In the genomic region with DNA sequence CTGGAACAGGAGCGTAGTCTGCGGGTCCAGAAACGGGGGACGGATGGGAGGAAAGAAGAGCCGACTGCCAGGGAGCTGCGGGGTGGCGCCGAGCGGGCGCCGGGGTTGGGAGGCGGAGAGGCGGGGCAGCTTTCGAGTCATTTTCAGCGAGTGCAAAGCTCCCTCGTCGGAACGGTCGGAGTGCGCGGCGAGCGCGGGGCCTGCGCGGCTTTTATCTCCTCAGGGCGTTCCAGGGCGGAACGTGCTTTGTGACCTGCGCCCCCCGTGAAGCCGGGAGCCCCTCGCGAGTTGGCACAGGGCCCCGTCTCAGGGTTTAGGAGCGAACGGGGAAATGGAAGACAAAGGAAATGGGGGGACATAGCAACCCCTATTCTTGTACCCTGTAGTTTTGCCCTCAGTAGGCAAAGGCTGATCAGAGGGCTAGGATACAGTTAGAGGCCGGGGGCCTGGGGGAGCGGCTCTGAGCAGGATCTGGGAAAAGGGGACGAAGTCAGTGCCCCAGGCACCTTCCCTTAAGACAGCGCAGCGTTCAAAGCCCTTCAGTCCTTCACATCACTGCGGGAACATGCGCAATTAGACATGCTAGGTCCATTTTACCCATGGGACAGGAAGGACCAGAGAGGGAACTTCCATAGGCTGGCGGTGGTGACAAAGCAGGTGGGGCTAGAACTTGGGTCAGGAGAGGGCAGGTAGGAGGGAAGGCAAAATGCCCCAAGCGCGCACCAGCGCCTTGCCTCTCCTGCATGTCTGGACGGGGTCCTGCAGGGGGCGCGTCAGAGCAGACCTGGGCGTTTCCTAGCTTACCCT, we compare ENCODE assay signal across 8 cellular contexts.
DNase-seq lines count a peak whose midpoint lies in the region; ATAC-seq and TF ChIP-seq lines count a peak whose summit lies in the region.

No MANE protein-coding gene starts in this region.

- peaks cover 9% of the 10 kb centered on the region for H3K4me1 ChIP-seq in PC-9 (replicated peaks; ENCODE audit: insufficient read depth)
- H3K4me1 ChIP-seq in hepatocyte (ENCODE audit: insufficient read depth), result no peaks in the 10 kb centered on the region
- peaks cover 16% of the 10 kb centered on the region for H3K4me1 ChIP-seq in skeletal muscle satellite cell (ENCODE audit: control insufficient read depth, insufficient read depth, low read length)

- H2AFZ ChIP-seq in PC-9, result peak overlapping the region; percentile 67; the same call in 1 of the 2 replicates
- peak overlapping the region; percentile 83 for H2AFZ ChIP-seq in hepatocyte

- peak overlapping the region; percentile 92 for H3K4me3 Mint-ChIP-seq in activated naive CD4-positive, alpha-beta T cell treated with anti-CD3 and anti-CD28 coated beads, Interleukin-2, amount 50 U/mL, for 24 hours

- H4K20me1 ChIP-seq in PC-9 (ENCODE audit: insufficient read depth), result no peaks in the 10 kb centered on the region
- no peaks in the 10 kb centered on the region for H4K20me1 ChIP-seq in hepatocyte (ENCODE audit: insufficient read depth, poor library complexity, severe bottlenecking)

- H3K79me2 ChIP-seq in PC-9 (ENCODE audit: low read depth), result no peaks in the 10 kb centered on the region
- H3K79me2 ChIP-seq in hepatocyte, result no peaks in the 10 kb centered on the region

- H3K27ac ChIP-seq in PC-9 (no peak overlapping the region), hepatocyte (no peak overlapping the region)

- peak overlapping the region; percentile 6; the same call in 1 of the 2 replicates for H3K4me3 ChIP-seq in PC-9
- peak overlapping the region; percentile 53 for H3K4me3 ChIP-seq in hepatocyte
- peak overlapping the region; percentile 70 for H3K4me3 ChIP-seq in skeletal muscle satellite cell (ENCODE audit: low read length)
- H3K4me3 ChIP-seq in MG63, result no peak overlapping the region

- POLR2A ChIA-PET in PC-9 (lab: Charles Lee; ENCODE audit: unreplicated experiment), result interaction anchor here (0.5 to 0.7 kb wide), 2 partner anchors 43 to 200 kb away, joined by 3 to 6 read pairs; no protein-coding TSS in a partner anchor

- peak overlapping the region; percentile 72 for H3K9ac ChIP-seq in skeletal muscle satellite cell (ENCODE audit: low read depth, low read length)

- BruUV-seq in PC-9 (replicated peaks; lab: Mats Ljungman, UMichigan), result no TSS peak

- ATAC-seq in GM18909 (IDR thresholded peaks at IDR 0.05; ENCODE audit: poor library complexity, unreplicated experiment), result peak; percentile 68

- H3F3A ChIP-seq in PC-9 (ENCODE audit: insufficient read depth, low read depth), result no peaks in the 10 kb centered on the region

- peaks cover 1% of the 10 kb centered on the region for H3K27me3 Mint-ChIP-seq in activated naive CD4-positive, alpha-beta T cell treated with anti-CD3 and anti-CD28 coated beads, Interleukin-2, amount 50 U/mL, for 24 hours

- H3K9me3 Mint-ChIP-seq in activated naive CD4-positive, alpha-beta T cell treated with anti-CD3 and anti-CD28 coated beads, Interleukin-2, amount 50 U/mL, for 24 hours, result no peaks in the 10 kb centered on the region

- CTCF ChIA-PET in PC-9 (lab: Charles Lee), result interaction anchor here (0.6 to 1.1 kb wide), 4 partner anchors 10 to 105 kb away, joined by 4 to 11 read pairs (median 4); a partner anchor contains a TSS

- 11% methylated on average over 50 of the region's 52 CpGs for WGBS in hepatocyte (ENCODE audit: low lambda C conversion rate, missing lambda C conversion rate)

- TF ChIP-seq CTCF in PC-9 (conservative IDR thresholded peaks at IDR 0.05), result peak; percentile 48
- TF ChIP-seq CTCF in hepatocyte (IDR thresholded peaks at IDR 0.05; ENCODE audit: poor library complexity), result peak; percentile 55

- no peaks in the 10 kb centered on the region for H3K27me3 ChIP-seq in PC-9 (ENCODE audit: insufficient read depth, low read depth)
- H3K27me3 ChIP-seq in hepatocyte, result no peaks in the 10 kb centered on the region
- H3K27me3 ChIP-seq in skeletal muscle satellite cell (ENCODE audit: control insufficient read depth, insufficient read depth, low read length), result no peaks in the 10 kb centered on the region
- no peaks in the 10 kb centered on the region for H3K27me3 ChIP-seq in MG63

- H3K36me3 ChIP-seq in PC-9 (ENCODE audit: low read depth) (no peaks in the 10 kb centered on the region), hepatocyte (replicated peaks; ENCODE audit: insufficient read depth, low read depth) (no peaks in the 10 kb centered on the region), skeletal muscle satellite cell (ENCODE audit: insufficient read depth, low read length) (no peaks in the 10 kb centered on the region), MG63 (no peaks in the 10 kb centered on the region)

- peak overlapping the region; percentile 87 for H3K27ac Mint-ChIP-seq in activated naive CD4-positive, alpha-beta T cell treated with anti-CD3 and anti-CD28 coated beads, Interleukin-2, amount 50 U/mL, for 24 hours

- H3K36me3 Mint-ChIP-seq in activated naive CD4-positive, alpha-beta T cell treated with anti-CD3 and anti-CD28 coated beads, Interleukin-2, amount 50 U/mL, for 24 hours, result no peaks in the 10 kb centered on the region

- intact Hi-C loops in PC-9 (cut with micrococcal nuclease; ENCODE audit: unreplicated experiment), result loop anchor here (1.0 to 10.0 kb wide), 4 partner anchors 105 to 454 kb away; a partner anchor contains a TSS

- H3K9me2 ChIP-seq in PC-9 (ENCODE audit: insufficient read depth) (no peaks in the 10 kb centered on the region), hepatocyte (replicated peaks; ENCODE audit: insufficient read depth) (no peaks in the 10 kb centered on the region)

- H3K9me3 ChIP-seq in PC-9 (ENCODE audit: insufficient read depth, low read depth) (no peaks in the 10 kb centered on the region), hepatocyte (ENCODE audit: low read depth) (no peaks in the 10 kb centered on the region), skeletal muscle satellite cell (replicated peaks; ENCODE audit: low read length) (no peaks in the 10 kb centered on the region), MG63 (no peaks in the 10 kb centered on the region; the same call in 1 of the 2 replicates)

- H3K4me2 ChIP-seq in PC-9, result peak overlapping the region; percentile 62
- peak overlapping the region; percentile 83 for H3K4me2 ChIP-seq in hepatocyte
- H3K4me2 ChIP-seq in skeletal muscle satellite cell (ENCODE audit: low read length), result peak overlapping the region; percentile 96

- DNase-seq in PC-9 (peak in 1 of 2 experiments; percentile 69), hepatocyte (ENCODE audit: low spot score) (peak; percentile 68), MG63 (no peak), superior temporal gyrus (ENCODE audit: extremely low spot score) (no peak), cortex of kidney (lab: John Stamatoyannopoulos, UW) (no peak)

- peaks cover 33% of the 10 kb centered on the region for H3K4me1 Mint-ChIP-seq in activated naive CD4-positive, alpha-beta T cell treated with anti-CD3 and anti-CD28 coated beads, Interleukin-2, amount 50 U/mL, for 24 hours
